Comparison of ENCODE assay signal across 12 cellular contexts in genomic region chr1:19758227-19758830, GRCh38. TPM values are rescaled to one million over a fixed set of nuclear protein-coding genes. Genes with fewer than 3 reads are reported as not detected.
A peak's percentile ranks its signal among the peaks of the same experiment; 100 is the strongest.
DNase-seq lines count a peak whose midpoint lies in the region; ATAC-seq, FAIRE-seq and TF ChIP-seq lines count a peak whose summit lies in the region.
"Had no signal": no experiment of that assay in that cellular context is flagged by ENCODE, and none has a peak within 500 bp of the region (broad histone marks: within the 10 kb centered on the region; RNA-seq: fewer than 3 reads in every experiment).

No MANE protein-coding gene starts in this region.

- H3K4me3 Mint-ChIP-seq in T-cell, result no peak overlapping the region

- 71 to 76% methylated on average over 7 of the region's 7 CpGs for WGBS in pancreas, 2 donors
- WGBS in HepG2 (ENCODE audit: low lambda C conversion rate), result 75% methylated on average over 7 of the region's 7 CpGs

- H2AFZ ChIP-seq in PC-9 (no peak overlapping the region), HepG2 (ENCODE audit: low read length) (no peak overlapping the region)

- no peak for FAIRE-seq in pancreas (lab: Jason Lieb, UNC)
- FAIRE-seq in HepG2 (lab: Jason Lieb, UNC), result no peak

- H3K79me2 ChIP-seq in PC-9 (ENCODE audit: low read depth), result no peaks in the 10 kb centered on the region
- no peaks in the 10 kb centered on the region for H3K79me2 ChIP-seq in HepG2 (ENCODE audit: insufficient read depth, low read length)

- peak; percentile 33 to 55 (median 48) for ATAC-seq in pancreas
- no peak for ATAC-seq in HepG2
- no peak for ATAC-seq in T-cell (replicated peaks in 1 of 4)

- DNase-seq in ELF-1 (ENCODE audit: low read depth, low spot score) (peak; percentile 14), PC-9 (peak; percentile 17 to 54), epithelial cell of esophagus (ENCODE audit: low read depth) (peak; percentile 76), pancreas (peak in 1 of 6 donors; percentile 28), middle frontal gyrus (ENCODE audit: extremely low spot score, low spot score) (no peak), HepG2 (ENCODE audit: low spot score) (no peak), T-cell (no peak)
- DNase-seq in stimulated activated naive CD4-positive, alpha-beta T cell treated with Interleukin-2 at 50 U/mL for 16 hours (lab: John Stamatoyannopoulos, UW), result no peak
- DNase-seq: midbrain, sigmoid colon, T-helper 2 cell had no signal

- no peaks in the 10 kb centered on the region for H3K9me3 ChIP-seq in PC-9 (ENCODE audit: insufficient read depth, low read depth)
- no peaks in the 10 kb centered on the region for H3K9me3 ChIP-seq in pancreas
- H3K9me3 ChIP-seq in HepG2 (ENCODE audit: low read length), result no peaks in the 10 kb centered on the region
- H3K9me3 ChIP-seq: sigmoid colon had no signal

- TF ChIP-seq POLR2A in HepG2 (IDR thresholded peaks at IDR 0.05; ENCODE audit: insufficient read depth in 1 of 2, low read depth in 2 of 2, low read length in 2 of 2), result no peak

- TF ChIP-seq CTCF in PC-9 (conservative IDR thresholded peaks at IDR 0.05), result no peak
- no peak for TF ChIP-seq CTCF in epithelial cell of esophagus (IDR thresholded peaks at IDR 0.05; ENCODE audit: insufficient read depth, low read depth, low read length, missing control alignments)
- TF ChIP-seq CTCF in pancreas (IDR thresholded peaks at IDR 0.05), result no peak
- TF ChIP-seq CTCF in HepG2 (CRISPR knock-in tag; IDR thresholded peaks at IDR 0.05), result no peak

- H3K9ac ChIP-seq in HepG2 (ENCODE audit: insufficient read depth, low read depth, low read length), result no peak overlapping the region

- H3K27ac Mint-ChIP-seq in T-cell, result no peak overlapping the region

- H4K20me1 ChIP-seq in PC-9 (ENCODE audit: insufficient read depth), result no peaks in the 10 kb centered on the region
- no peaks in the 10 kb centered on the region for H4K20me1 ChIP-seq in HepG2 (ENCODE audit: insufficient read depth, low read length)

- in situ Hi-C loops in HepG2 (cut with HindIII; ENCODE audit: extremely low pct_ligation_motif_present, low pct_unique_long_range_greater_than_20kb), result no loop called here

- H3F3A ChIP-seq in PC-9 (ENCODE audit: insufficient read depth, low read depth), result no peaks in the 10 kb centered on the region

- no peaks in the 10 kb centered on the region for H3K9me2 ChIP-seq in PC-9 (ENCODE audit: insufficient read depth)

- no peaks in the 10 kb centered on the region for H3K27me3 ChIP-seq in PC-9 (ENCODE audit: insufficient read depth, low read depth)
- no peaks in the 10 kb centered on the region for H3K27me3 ChIP-seq in pancreas
- no peaks in the 10 kb centered on the region for H3K27me3 ChIP-seq in HepG2 (ENCODE audit: control insufficient read depth in 1 of 2, insufficient read depth in 2 of 2, low read length in 2 of 2)
- H3K27me3 ChIP-seq: sigmoid colon had no signal

- no peak for TF ChIP-seq EP300 in HepG2 (IDR thresholded peaks at IDR 0.05; ENCODE audit: low read depth in 2 of 2, low read length in 2 of 2)
- no peak for TF ChIP-seq EP300 in HepG2 (CRISPR knock-in tag; IDR thresholded peaks at IDR 0.05; ENCODE audit: borderline replicate concordance)

- no peaks in the 10 kb centered on the region for H3K9me3 Mint-ChIP-seq in T-cell

- no peak overlapping the region for H3K27ac ChIP-seq in PC-9
- peak overlapping the region in 1 of 4 donors; percentile 24 for H3K27ac ChIP-seq in pancreas
- H3K27ac ChIP-seq in HepG2 (ENCODE audit: extremely low read length, insufficient read depth, low read length), result no peak overlapping the region

- peaks cover 36% of the 10 kb centered on the region for H3K36me3 Mint-ChIP-seq in T-cell
- H3K36me3 Mint-ChIP-seq: brain had no signal

- BruUV-seq in PC-9 (replicated peaks; lab: Mats Ljungman, UMichigan) (no TSS peak), HepG2 (replicated peaks; lab: Mats Ljungman, UMichigan) (no TSS peak)

- no peak for TF ChIP-seq RAD21 in HepG2 (CRISPR knock-in tag; IDR thresholded peaks at IDR 0.05)

- POLR2A ChIA-PET in PC-9 (lab: Charles Lee; ENCODE audit: unreplicated experiment) (no interaction called here), HepG2 (lab: Yijun Ruan, JAX) (no interaction called here), T-cell (lab: Charles Lee) (interaction anchor here in 1 of 2 donors (1.1 kb wide), 1 partner anchor 9 kb away, joined by 3 read pairs; no protein-coding TSS in a partner anchor)

- H3K4me1 ChIP-seq in PC-9 (replicated peaks; ENCODE audit: insufficient read depth), result no peaks in the 10 kb centered on the region
- H3K4me1 ChIP-seq in pancreas, result no peaks in the 10 kb centered on the region
- H3K4me1 ChIP-seq in HepG2 (ENCODE audit: insufficient read depth, low read length), result peaks cover 11% of the 10 kb centered on the region

- CTCF ChIA-PET in PC-9 (lab: Charles Lee) (no interaction called here), HepG2 (lab: Yijun Ruan, JAX; ENCODE audit: low intra/inter-chr PET ratio, low total read pairs) (no interaction called here), T-cell (lab: Charles Lee) (interaction anchor here in 1 of 2 donors (0.5 kb wide), 1 partner anchor 414 kb away, joined by 3 read pairs; no protein-coding TSS in a partner anchor)

- intact Hi-C loops in PC-9 (cut with micrococcal nuclease; ENCODE audit: unreplicated experiment) (no loop called here), pancreas (cut with DNase I) (no loop called here), HepG2 (cut with micrococcal nuclease; ENCODE audit: unreplicated experiment) (no loop called here)

- no peak overlapping the region for H3K4me3 ChIP-seq in PC-9
- no peak overlapping the region for H3K4me3 ChIP-seq in epithelial cell of esophagus (ENCODE audit: low read length)
- H3K4me3 ChIP-seq in pancreas, result no peak overlapping the region
- no peak overlapping the region for H3K4me3 ChIP-seq in HepG2 (replicated peaks in 1 of 3; ENCODE audit: insufficient read depth in 1 of 3, low read depth in 2 of 3, low read length in 3 of 3)
- H3K4me3 ChIP-seq: sigmoid colon had no signal

- H3K36me3 ChIP-seq in PC-9 (ENCODE audit: low read depth) (no peaks in the 10 kb centered on the region), pancreas (no peaks in the 10 kb centered on the region), HepG2 (replicated peaks in 1 of 2; ENCODE audit: control insufficient read depth in 1 of 2, insufficient read depth in 2 of 2, low read length in 2 of 2) (no peaks in the 10 kb centered on the region)

- no peaks in the 10 kb centered on the region for H3K27me3 Mint-ChIP-seq in T-cell

- H3K4me2 ChIP-seq in PC-9 (no peak overlapping the region), HepG2 (ENCODE audit: low read depth, low read length) (no peak overlapping the region)

- H3K4me1 Mint-ChIP-seq in T-cell, result no peaks in the 10 kb centered on the region
- H3K4me1 Mint-ChIP-seq: brain had no signal

RNA-seq across cellular contexts. Expression of gene TMCO4, which starts 41.4 kb away (rescaled TPM):
- total RNA-seq in PC-9 (2021) (22.6 and 22.7 TPM in 2 replicates), pancreas (10 to 100 TPM; 12.6 to 22.2 (median 14.7) TPM), HepG2 (2016; rRNA removed; fragmentation: Illumina TruSeq; extraction: Trizol) (3.9 and 4.1 TPM in 2 replicates), T-cell (10 to 100 TPM; 17.2 to 29.2 (median 22.3) TPM)
- polyA plus RNA-seq in pancreas (10 to 100 TPM; 23.9 to 25.1 TPM), HepG2 (2011; rRNA removed) (2.1 and 3.3 TPM in 2 replicates)
- total RNA-seq in HepG2 (2016; cell fraction: cytosol; rRNA removed; fragmentation: Illumina TruSeq; extraction: Trizol; ENCODE audit: low read depth), result 2.2 and 2.4 TPM in 2 replicates
- 4.4 and 6.1 TPM in 2 replicates for total RNA-seq in HepG2 (2016; cell fraction: insoluble cytoplasmic fraction; rRNA removed; fragmentation: Illumina TruSeq; extraction: Trizol)
- total RNA-seq in HepG2 (2016; cell fraction: membrane; rRNA removed; fragmentation: Illumina TruSeq; extraction: Trizol), result 3.6 and 4.0 TPM in 2 replicates
- total RNA-seq in HepG2 (2016; cell fraction: nucleus; rRNA removed; fragmentation: Illumina TruSeq; extraction: Trizol), result 5.2 and 5.6 TPM in 2 replicates
- 2.3 and 3.3 TPM in 2 replicates for polyA plus RNA-seq in HepG2 (2011; cell fraction: cytosol; rRNA removed)
- 4.8 and 6.1 TPM in 2 replicates for polyA plus RNA-seq in HepG2 (2011; cell fraction: nucleus; rRNA removed)
- 1.3 and 1.9 TPM in 2 replicates for polyA plus RNA-seq in HepG2 (2012)
- polyA plus RNA-seq in HepG2 (2016; cell fraction: cytosol; fragmentation: Illumina TruSeq; extraction: Trizol; ENCODE audit: low read depth), result 2.0 and 2.4 TPM in 2 replicates
- 2.8 and 3.9 TPM in 2 replicates for polyA plus RNA-seq in HepG2 (2016; cell fraction: insoluble cytoplasmic fraction; fragmentation: Illumina TruSeq; extraction: Trizol; ENCODE audit: low read depth)
- 3.1 and 3.5 TPM in 2 replicates for polyA plus RNA-seq in HepG2 (2016; cell fraction: membrane; fragmentation: Illumina TruSeq; extraction: Trizol; ENCODE audit: low read depth)
- 5.0 and 6.3 TPM in 2 replicates for polyA plus RNA-seq in HepG2 (2016; cell fraction: nucleus; fragmentation: Illumina TruSeq; extraction: Trizol; ENCODE audit: insufficient read depth, low read depth)
- polyA minus RNA-seq in HepG2 (2011; rRNA and poly(A)+ RNA removed; ENCODE audit: low replicate concordance), result 5.4 and 25.9 TPM in 2 replicates
- polyA minus RNA-seq in HepG2 (2011; cell fraction: cytosol; rRNA and poly(A)+ RNA removed), result 2.5 and 2.6 TPM in 2 replicates
- polyA minus RNA-seq in HepG2 (2011; cell fraction: nucleus; rRNA and poly(A)+ RNA removed), result 1.5 and 3.6 TPM in 2 replicates

RNA-seq across cellular contexts. Expression of gene RNF186, which starts 56.8 kb away (rescaled TPM):
- not detected in 2 replicates for total RNA-seq in PC-9 (2021)
- total RNA-seq in pancreas, result 10 to 100 TPM; 18.1 to 29.6 (median 27.2) TPM
- polyA plus RNA-seq in pancreas, result 10 to 100 TPM; 13.2 to 14.9 TPM
- 0.20 TPM in 1 of 2 replicates, not detected in the other for total RNA-seq in HepG2 (2016; rRNA removed; fragmentation: Illumina TruSeq; extraction: Trizol)
- total RNA-seq in HepG2 (2016; cell fraction: cytosol; rRNA removed; fragmentation: Illumina TruSeq; extraction: Trizol; ENCODE audit: low read depth), result 0.26 TPM in 1 of 2 replicates, not detected in the other
- 0.09 TPM in 1 of 2 replicates, not detected in the other for total RNA-seq in HepG2 (2016; cell fraction: insoluble cytoplasmic fraction; rRNA removed; fragmentation: Illumina TruSeq; extraction: Trizol)
- total RNA-seq in HepG2 (2016; cell fraction: membrane; rRNA removed; fragmentation: Illumina TruSeq; extraction: Trizol), result 0.12 TPM in 1 of 2 replicates, not detected in the other
- total RNA-seq in HepG2 (2016; cell fraction: nucleus; rRNA removed; fragmentation: Illumina TruSeq; extraction: Trizol), result not detected in 2 replicates
- 0.07 and 0.10 TPM in 2 replicates for polyA plus RNA-seq in HepG2 (2011; rRNA removed)
- 0.11 and 0.12 TPM in 2 replicates for polyA plus RNA-seq in HepG2 (2011; cell fraction: cytosol; rRNA removed)
- polyA plus RNA-seq in HepG2 (2011; cell fraction: nucleus; rRNA removed), result 0.28 TPM in 1 of 2 replicates, not detected in the other
- polyA plus RNA-seq in HepG2 (2012), result 0.34 and 0.55 TPM in 2 replicates
- 0.10 TPM in 1 of 2 replicates, not detected in the other for polyA plus RNA-seq in HepG2 (2016; cell fraction: cytosol; fragmentation: Illumina TruSeq; extraction: Trizol; ENCODE audit: low read depth)
- not detected in 2 replicates for polyA plus RNA-seq in HepG2 (2016; cell fraction: insoluble cytoplasmic fraction; fragmentation: Illumina TruSeq; extraction: Trizol; ENCODE audit: low read depth)
- not detected in 2 replicates for polyA plus RNA-seq in HepG2 (2016; cell fraction: membrane; fragmentation: Illumina TruSeq; extraction: Trizol; ENCODE audit: low read depth)
- polyA plus RNA-seq in HepG2 (2016; cell fraction: nucleus; fragmentation: Illumina TruSeq; extraction: Trizol; ENCODE audit: insufficient read depth, low read depth), result not detected in 2 replicates
- polyA minus RNA-seq in HepG2 (2011; rRNA and poly(A)+ RNA removed; ENCODE audit: low replicate concordance), result 0.12 TPM in 1 of 2 replicates, not detected in the other
- not detected in 2 replicates for polyA minus RNA-seq in HepG2 (2011; cell fraction: cytosol; rRNA and poly(A)+ RNA removed)
- not detected in 2 replicates for polyA minus RNA-seq in HepG2 (2011; cell fraction: nucleus; rRNA and poly(A)+ RNA removed)
- total RNA-seq in T-cell, result not detected
- total RNA-seq: sigmoid colon had no signal

Comparison
In these comparisons a context has a peak if more than half of its experiments do, and no peak if none do; other contexts are left out.
1. DNase-seq: peak in ELF-1 (single experiment), PC-9 (2 of 2) and epithelial cell of esophagus (single experiment); none in stimulated activated naive CD4-positive, alpha-beta T cell treated with Interleukin-2 at 50 U/mL for 16 hours (single experiment), middle frontal gyrus (single experiment), HepG2 (single experiment) and T-cell (0 of 34).
2. ATAC-seq: peak in pancreas (4 of 4); none in HepG2 (single experiment) and T-cell (0 of 4).
3. RNA of gene RNF186, which starts 56.8 kb away (total RNA-seq): 18.1 to 29.6 TPM in pancreas; 0.09 to 0.26 TPM in HepG2, not detected in PC-9 and not detected in T-cell; every median in the first group is over 10 times any median in the second.